In genomic region chr2:176127769-176128072, GRCh38 we compare ENCODE assay signal across 2 cellular contexts.
A peak's percentile ranks its signal among the peaks of the same experiment; 100 is the strongest.
TF ChIP-seq lines count a peak whose summit lies in the region.

No MANE protein-coding gene starts in this region.

TF ChIP-seq in HCT116, 20 proteins besides CTCF, POLR2A, EP300 and RAD21:
- TF ChIP-seq ATF3 (IDR thresholded peaks at IDR 0.05) (no peak), JUND (IDR thresholded peaks at IDR 0.05) (no peak), SIN3A (IDR thresholded peaks at IDR 0.05; ENCODE audit: low read depth) (no peak), ZNF274 (IDR thresholded peaks at IDR 0.05; ENCODE audit: low read depth, low read length) (no peak), SP1 (IDR thresholded peaks at IDR 0.05; ENCODE audit: low read depth) (no peak), EGR1 (IDR thresholded peaks at IDR 0.05; ENCODE audit: low read depth) (no peak), SRF (IDR thresholded peaks at IDR 0.05; ENCODE audit: low read depth) (no peak), MAX (IDR thresholded peaks at IDR 0.05) (no peak), ZFX (IDR thresholded peaks at IDR 0.05) (no peak), CBX3 (IDR thresholded peaks at IDR 0.05; ENCODE audit: low read depth) (no peak), TCF7L2 (IDR thresholded peaks at IDR 0.05; ENCODE audit: borderline replicate concordance, extremely low read depth, insufficient read depth, insufficient read length) (no peak), POLR2AphosphoS5 (IDR thresholded peaks at IDR 0.05; ENCODE audit: low read depth, low read length) (no peak)

TF ChIP-seq in H1, 55 proteins besides CTCF, POLR2A, EP300 and RAD21:
- TF ChIP-seq CBX5 (IDR thresholded peaks at IDR 0.05; ENCODE audit: low read depth, low read length) (no peak), CBX8 (IDR thresholded peaks at IDR 0.05; ENCODE audit: borderline replicate concordance, low read depth, low read length) (peak; percentile 76; the same call in 1 of the 2 replicates), TCF12 (IDR thresholded peaks at IDR 0.05; ENCODE audit: low read depth, low read length) (no peak), RNF2 (IDR thresholded peaks at IDR 0.05; ENCODE audit: borderline replicate concordance, low read depth, low read length, missing control alignments, poor library complexity, severe bottlenecking) (no peak), SIN3A (conservative IDR thresholded peaks at IDR 0.05 in 1 of 2, IDR thresholded peaks at IDR 0.05 in 1 of 2; ENCODE audit: low read depth in 1 of 2, low read length in 2 of 2) (no peak)
